ENCODE assay signal across 1 cellular context in the genomic region with DNA sequence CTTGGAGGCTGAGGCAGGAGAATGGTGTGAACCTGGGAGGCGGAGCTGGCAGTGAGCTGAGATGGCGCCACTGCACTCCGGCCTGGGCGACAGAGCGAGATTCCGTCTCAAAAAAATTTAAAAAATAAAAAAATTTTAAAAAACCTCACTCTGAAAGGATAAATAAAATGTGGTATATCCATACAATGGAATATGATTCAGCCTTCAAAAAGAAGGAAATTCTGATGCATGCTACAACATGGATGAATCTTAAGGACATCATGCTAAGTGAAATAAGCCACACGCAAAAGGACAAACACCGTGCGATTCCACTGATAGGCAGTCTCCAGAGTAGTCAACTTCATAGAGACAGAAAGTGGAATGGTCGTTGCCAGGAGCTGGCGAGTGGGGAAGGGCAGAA.
TF ChIP-seq lines count a peak whose summit lies in the region.

No MANE protein-coding gene starts in this region.

TF ChIP-seq in SK-N-SH, 30 proteins besides CTCF, POLR2A, EP300 and RAD21 (continued from another document):
- TF ChIP-seq, protein P1, sequence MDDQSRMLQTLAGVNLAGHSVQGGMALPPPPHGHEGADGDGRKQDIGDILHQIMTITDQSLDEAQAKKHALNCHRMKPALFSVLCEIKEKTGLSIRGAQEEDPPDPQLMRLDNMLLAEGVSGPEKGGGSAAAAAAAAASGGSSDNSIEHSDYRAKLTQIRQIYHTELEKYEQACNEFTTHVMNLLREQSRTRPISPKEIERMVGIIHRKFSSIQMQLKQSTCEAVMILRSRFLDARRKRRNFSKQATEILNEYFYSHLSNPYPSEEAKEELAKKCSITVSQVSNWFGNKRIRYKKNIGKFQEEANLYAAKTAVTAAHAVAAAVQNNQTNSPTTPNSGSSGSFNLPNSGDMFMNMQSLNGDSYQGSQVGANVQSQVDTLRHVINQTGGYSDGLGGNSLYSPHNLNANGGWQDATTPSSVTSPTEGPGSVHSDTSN (IDR thresholded peaks at IDR 0.05) = no peak
- TF ChIP-seq, protein P2, sequence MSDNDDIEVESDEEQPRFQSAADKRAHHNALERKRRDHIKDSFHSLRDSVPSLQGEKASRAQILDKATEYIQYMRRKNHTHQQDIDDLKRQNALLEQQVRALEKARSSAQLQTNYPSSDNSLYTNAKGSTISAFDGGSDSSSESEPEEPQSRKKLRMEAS (IDR thresholded peaks at IDR 0.05; ENCODE audit: low read depth) = no peak
- TF ChIP-seq TEAD4 (IDR thresholded peaks at IDR 0.05; ENCODE audit: borderline replicate concordance, insufficient read depth) = no peak
- no peak for TF ChIP-seq NFIC (IDR thresholded peaks at IDR 0.05; ENCODE audit: borderline replicate concordance)
- no peak for TF ChIP-seq RFX5 (IDR thresholded peaks at IDR 0.05; ENCODE audit: low read length)
